ENCODE assay signal across 12 cellular contexts in genomic region chr2:107132141-107132540, GRCh38.
DNase-seq lines count a peak whose midpoint lies in the region; ATAC-seq and TF ChIP-seq lines count a peak whose summit lies in the region.
"Had no signal": no experiment of that assay in that cellular context is flagged by ENCODE, and none has a peak within 500 bp of the region (broad histone marks: within the 10 kb centered on the region; RNA-seq: fewer than 3 reads in every experiment).

No MANE protein-coding gene starts in this region.

- H3K4me3 ChIP-seq in OCI-LY3 (ENCODE audit: low read length) (peak overlapping the region; percentile 35), MM.1S (ENCODE audit: low read length) (no peak overlapping the region), right cardiac atrium (ENCODE audit: low read length) (no peak overlapping the region)

- H3K9me2 ChIP-seq in MM.1S (replicated peaks; ENCODE audit: insufficient read depth, low read length), result no peaks in the 10 kb centered on the region

- peak; percentile 11 for DNase-seq in Daoy (ENCODE audit: low read depth)
- DNase-seq in DMS153 treated with DMSO at 0.1 percent for 48 hours (lab: John Stamatoyannopoulos, UW; ENCODE audit: unreplicated experiment), result no peak
- DNase-seq in NCI-H1048 (lab: John Stamatoyannopoulos, UW), result no peak
- DNase-seq in MM.1S, result no peak
- DNase-seq in right cardiac atrium, result no peak
- DNase-seq: activated CD4-positive, CD25-positive, alpha-beta regulatory T cell; NCI-H774; retina; stimulated activated CD8-positive, alpha-beta memory T cell treated with anti-CD3 and anti-CD28 coated beads, Interleukin-4, amount 100 ng/mL, for 48 hours had no signal

- H3F3A ChIP-seq in MM.1S (ENCODE audit: insufficient read depth, low read length), result no peaks in the 10 kb centered on the region

- TF ChIP-seq CTCF in OCI-LY3 (IDR thresholded peaks at IDR 0.05; ENCODE audit: low read depth, low read length), result no peak
- no peak for TF ChIP-seq CTCF in MM.1S (IDR thresholded peaks at IDR 0.05; ENCODE audit: low read length)

- peaks cover 15% of the 10 kb centered on the region for H3K4me1 ChIP-seq in OCI-LY3 (ENCODE audit: low read length)
- H3K4me1 ChIP-seq in MM.1S (ENCODE audit: low read length), result no peaks in the 10 kb centered on the region
- no peaks in the 10 kb centered on the region for H3K4me1 ChIP-seq in right cardiac atrium (ENCODE audit: control insufficient read depth, insufficient read depth, low read length)

- H3K36me3 ChIP-seq in OCI-LY3 (replicated peaks; ENCODE audit: low read depth, low read length), result no peaks in the 10 kb centered on the region
- H3K36me3 ChIP-seq in MM.1S (replicated peaks; ENCODE audit: insufficient read depth, low read length), result no peaks in the 10 kb centered on the region

- no peak overlapping the region for H2AFZ ChIP-seq in OCI-LY3 (ENCODE audit: low read depth, low read length)
- no peak overlapping the region for H2AFZ ChIP-seq in MM.1S (ENCODE audit: low read length)

- no peaks in the 10 kb centered on the region for H3K79me2 ChIP-seq in OCI-LY3 (ENCODE audit: low read length)
- no peaks in the 10 kb centered on the region for H3K79me2 ChIP-seq in MM.1S (ENCODE audit: low read length)

- H3K27me3 ChIP-seq in OCI-LY3 (ENCODE audit: low read depth, low read length) (peaks cover 42% of the 10 kb centered on the region), MM.1S (replicated peaks; ENCODE audit: insufficient read depth, low read length) (no peaks in the 10 kb centered on the region), right cardiac atrium (ENCODE audit: control insufficient read depth, insufficient read depth) (no peaks in the 10 kb centered on the region)

- peak overlapping the region; percentile 64 for H3K4me2 ChIP-seq in OCI-LY3 (ENCODE audit: low read length)
- no peak overlapping the region for H3K4me2 ChIP-seq in MM.1S (ENCODE audit: low read depth, low read length)

- 72% methylated on average over 10 of the region's 10 CpGs for WGBS in right cardiac atrium

- no peaks in the 10 kb centered on the region for H4K20me1 ChIP-seq in OCI-LY3 (ENCODE audit: insufficient read depth, low read length)
- no peaks in the 10 kb centered on the region for H4K20me1 ChIP-seq in MM.1S (ENCODE audit: insufficient read depth, low read length)

- intact Hi-C loops in right cardiac atrium (cut with DNase I), result no loop called here

- no peak overlapping the region for H3K27ac ChIP-seq in OCI-LY3 (ENCODE audit: low read length)
- H3K27ac ChIP-seq in MM.1S (ENCODE audit: low read length), result no peak overlapping the region
- no peak overlapping the region for H3K27ac ChIP-seq in right cardiac atrium (ENCODE audit: low read length)

- H3K9ac ChIP-seq in OCI-LY3 (ENCODE audit: low read length) (no peak overlapping the region), MM.1S (ENCODE audit: low read length) (no peak overlapping the region)

- ATAC-seq in GM19452 (IDR thresholded peaks at IDR 0.05; ENCODE audit: unreplicated experiment) (peak; percentile 95), HG03060 (IDR thresholded peaks at IDR 0.05; ENCODE audit: low read depth, unreplicated experiment) (peak; percentile 77), right cardiac atrium (no peak)

- H3K9me3 ChIP-seq in OCI-LY3 (ENCODE audit: insufficient read depth, low read length), result no peaks in the 10 kb centered on the region
- no peaks in the 10 kb centered on the region for H3K9me3 ChIP-seq in MM.1S (replicated peaks; ENCODE audit: insufficient read depth, low read length)
- H3K9me3 ChIP-seq in right cardiac atrium (ENCODE audit: control insufficient read depth, low read length), result no peaks in the 10 kb centered on the region

Comparison
In these comparisons a context has a peak if more than half of its experiments do, and no peak if none do; other contexts are left out.
1. ATAC-seq: peak in GM19452 (single experiment) and HG03060 (single experiment); none in right cardiac atrium (0 of 2).